Comparison of ENCODE assay signal across 1 cellular context in genomic region chr12:52946797-52947547, GRCh38.
TF ChIP-seq lines count a peak whose summit lies in the region.

No MANE protein-coding gene starts in this region.

TF ChIP-seq in endothelial cell of umbilical vein, 7 proteins besides CTCF, POLR2A, EP300 and RAD21:
- peak; percentile 65 for TF ChIP-seq GATA2 (IDR thresholded peaks at IDR 0.05; ENCODE audit: insufficient read depth, insufficient read length, low read depth, low read length)
- TF ChIP-seq FOS (IDR thresholded peaks at IDR 0.05; ENCODE audit: borderline replicate concordance, insufficient read depth, low read length): no peak
